Comparison of ENCODE assay signal across 20 cellular contexts in genomic region chr5:51208291-51208690, GRCh38.
DNase-seq lines count a peak whose midpoint lies in the region; ATAC-seq and TF ChIP-seq lines count a peak whose summit lies in the region.
"Had no signal": no experiment of that assay in that cellular context is flagged by ENCODE, and none has a peak within 500 bp of the region (broad histone marks: within the 10 kb centered on the region; RNA-seq: fewer than 3 reads in every experiment).

No MANE protein-coding gene starts in this region.

- CTCF ChIA-PET in SK-N-SH (lab: Yijun Ruan, JAX): interaction anchor here (0.7 kb wide), 1 partner anchor 9 kb away, joined by 3 read pairs; no protein-coding TSS in a partner anchor
- CTCF ChIA-PET in Calu3 (lab: Charles Lee): no interaction called here

- WGBS in SK-N-SH (ENCODE audit: low lambda C conversion rate): 42% methylated on average over 3 of the region's 3 CpGs
- WGBS in smooth muscle cell (ENCODE audit: low lambda C conversion rate): 68% methylated on average over 3 of the region's 3 CpGs

- no peak overlapping the region for H3K4me3 ChIP-seq in SK-N-SH (ENCODE audit: low read depth in 2 of 2, low read length in 1 of 2)
- H3K4me3 ChIP-seq in smooth muscle cell: no peak overlapping the region
- H3K4me3 ChIP-seq: BLaER1 treated with 17β-estradiol and CSF1 and Interleukin-3, amounts not matched to agents 10 nM and 100 nM; HAP-1 had no signal

- H3K36me3 ChIP-seq in SK-N-SH (replicated peaks in 1 of 2; ENCODE audit: control insufficient read depth in 1 of 2, insufficient read depth in 2 of 2, low read length in 1 of 2) (no peaks in the 10 kb centered on the region), smooth muscle cell (ENCODE audit: low read depth) (no peaks in the 10 kb centered on the region)
- H3K36me3 ChIP-seq: BE2C; BLaER1 treated with 17β-estradiol and CSF1 and Interleukin-3, amounts not matched to agents 10 nM and 100 nM; HAP-1 had no signal

- no peak for TF ChIP-seq RAD21 in SK-N-SH (IDR thresholded peaks at IDR 0.05; ENCODE audit: low read length)

- H3F3A ChIP-seq in SK-N-SH (replicated peaks; ENCODE audit: insufficient read depth) (no peaks in the 10 kb centered on the region), smooth muscle cell (ENCODE audit: low read depth) (no peaks in the 10 kb centered on the region)

- H3K36me3 Mint-ChIP-seq in Calu3 (ENCODE audit: insufficient read depth, unreplicated experiment): no peaks in the 10 kb centered on the region
- H3K36me3 Mint-ChIP-seq: CD14-positive monocyte had no signal

- no peak for TF ChIP-seq EP300 in SK-N-SH (IDR thresholded peaks at IDR 0.05; ENCODE audit: borderline replicate concordance in 1 of 2, low read depth in 1 of 2, low read length in 1 of 2)

- BruUV-seq in Calu3 (replicated peaks; lab: Mats Ljungman, UMichigan): no TSS peak

- H3K79me2 ChIP-seq in SK-N-SH (ENCODE audit: insufficient read depth) (no peaks in the 10 kb centered on the region), smooth muscle cell (ENCODE audit: low read depth) (no peaks in the 10 kb centered on the region)

- H2AFZ ChIP-seq in SK-N-SH (ENCODE audit: low read depth) (no peak overlapping the region), smooth muscle cell (ENCODE audit: low read depth) (no peak overlapping the region)

- no peak overlapping the region for H3K9ac ChIP-seq in SK-N-SH
- no peak overlapping the region for H3K9ac ChIP-seq in smooth muscle cell (ENCODE audit: low read depth)
- H3K9ac ChIP-seq: BLaER1 treated with 17β-estradiol and CSF1 and Interleukin-3, amounts not matched to agents 10 nM and 100 nM had no signal

- no peak overlapping the region for H3K4me3 Mint-ChIP-seq in Calu3 (ENCODE audit: low read depth, unreplicated experiment)
- H3K4me3 Mint-ChIP-seq: CD14-positive monocyte; CD4-positive, alpha-beta T cell; HFFc6 had no signal

- no peaks in the 10 kb centered on the region for H3K9me3 Mint-ChIP-seq in Calu3 (ENCODE audit: low read depth, unreplicated experiment)

- H3K4me1 ChIP-seq in SK-N-SH (ENCODE audit: control insufficient read depth in 1 of 2, insufficient read depth in 2 of 2, low read depth in 1 of 2, low read length in 1 of 2) (no peaks in the 10 kb centered on the region), smooth muscle cell (ENCODE audit: low read depth) (no peaks in the 10 kb centered on the region)
- H3K4me1 ChIP-seq: BE2C, HAP-1 had no signal

- H3K4me1 Mint-ChIP-seq in Calu3 (ENCODE audit: low read depth, unreplicated experiment): peaks cover 22% of the 10 kb centered on the region
- H3K4me1 Mint-ChIP-seq: CD14-positive monocyte had no signal

- H3K27me3 ChIP-seq in SK-N-SH (ENCODE audit: insufficient read depth) (no peaks in the 10 kb centered on the region), smooth muscle cell (ENCODE audit: low read depth) (no peaks in the 10 kb centered on the region)
- H3K27me3 ChIP-seq: BE2C; BLaER1 treated with 17β-estradiol and CSF1 and Interleukin-3, amounts not matched to agents 10 nM and 100 nM had no signal

- ATAC-seq in SK-N-SH treated with all-trans-retinoic acid at 6 μM for 48 hours (no peak), GM19452 (IDR thresholded peaks at IDR 0.05; ENCODE audit: unreplicated experiment) (no peak)

- H3K4me2 ChIP-seq in SK-N-SH (no peak overlapping the region), smooth muscle cell (no peak overlapping the region)
- H3K4me2 ChIP-seq: BLaER1 treated with 17β-estradiol and CSF1 and Interleukin-3, amounts not matched to agents 10 nM and 100 nM had no signal

- H3K27ac ChIP-seq in SK-N-SH (ENCODE audit: low read depth in 2 of 2, low read length in 1 of 2) (no peak overlapping the region), smooth muscle cell (ENCODE audit: low read depth) (no peak overlapping the region)
- H3K27ac ChIP-seq: 22Rv1; BLaER1 treated with 17β-estradiol and CSF1 and Interleukin-3, amounts not matched to agents 10 nM and 100 nM had no signal

- no peaks in the 10 kb centered on the region for H3K9me2 ChIP-seq in SK-N-SH

- TF ChIP-seq CTCF in SK-N-SH (IDR thresholded peaks at IDR 0.05): no peak
- TF ChIP-seq CTCF in Calu3 (IDR thresholded peaks at IDR 0.05; ENCODE audit: unreplicated experiment): no peak
- no peak for TF ChIP-seq CTCF in smooth muscle cell (IDR thresholded peaks at IDR 0.05; ENCODE audit: borderline replicate concordance, insufficient read depth, poor library complexity, severe bottlenecking)

- DNase-seq in SK-N-SH: no peak
- DNase-seq in Calu3: peak; percentile 2
- DNase-seq in glomerular visceral epithelial cell (ENCODE audit: extremely low spot score): peak; percentile 53
- DNase-seq in renal cortical epithelial cell (ENCODE audit: low read depth): peak; percentile 0
- no peak for DNase-seq in smooth muscle cell (lab: John Stamatoyannopoulos, UW; ENCODE audit: unreplicated experiment)
- DNase-seq in RPMI8226: no peak
- DNase-seq: BE2C; CD4-positive, alpha-beta T cell; COR-L47; DMS53; DMS79 treated with DMSO at 0.1 percent for 48 hours; GF-D8; GOT3; HFFc6 had no signal

- H3K9me3 ChIP-seq in SK-N-SH (no peaks in the 10 kb centered on the region), smooth muscle cell (replicated peaks; ENCODE audit: low read depth) (no peaks in the 10 kb centered on the region)
- H3K9me3 ChIP-seq: BE2C, HAP-1 had no signal

- POLR2A ChIA-PET in SK-N-SH (lab: Yijun Ruan, JAX): no interaction called here

- intact Hi-C loops in Calu3 (cut with micrococcal nuclease; ENCODE audit: unreplicated experiment): no loop called here

- H4K20me1 ChIP-seq in SK-N-SH (ENCODE audit: insufficient read depth) (no peaks in the 10 kb centered on the region), smooth muscle cell (ENCODE audit: low read depth) (no peaks in the 10 kb centered on the region)
- H4K20me1 ChIP-seq: BLaER1 treated with 17β-estradiol and CSF1 and Interleukin-3, amounts not matched to agents 10 nM and 100 nM had no signal

- no peaks in the 10 kb centered on the region for H3K27me3 Mint-ChIP-seq in Calu3 (ENCODE audit: unreplicated experiment)
- H3K27me3 Mint-ChIP-seq: CD4-positive, alpha-beta T cell had no signal

- H3K27ac Mint-ChIP-seq in Calu3 (ENCODE audit: unreplicated experiment): no peak overlapping the region
- H3K27ac Mint-ChIP-seq: CD14-positive monocyte; CD4-positive, alpha-beta T cell; HFFc6 had no signal

TF ChIP-seq in SK-N-SH treated with all-trans-retinoic acid at 6 μM for 48 hours, 23 proteins besides CTCF, POLR2A, EP300 and RAD21:
- TF ChIP-seq SNAI2 (CRISPR knock-in tag; IDR thresholded peaks at IDR 0.05) (no peak), ZFP3 (CRISPR knock-in tag; IDR thresholded peaks at IDR 0.05) (0 out of 2 replicates have a peak, but pooled peaks have one; percentile 21)

TF ChIP-seq in SK-N-SH, 30 proteins besides CTCF, POLR2A, EP300 and RAD21:
- TF ChIP-seq, protein P1, sequence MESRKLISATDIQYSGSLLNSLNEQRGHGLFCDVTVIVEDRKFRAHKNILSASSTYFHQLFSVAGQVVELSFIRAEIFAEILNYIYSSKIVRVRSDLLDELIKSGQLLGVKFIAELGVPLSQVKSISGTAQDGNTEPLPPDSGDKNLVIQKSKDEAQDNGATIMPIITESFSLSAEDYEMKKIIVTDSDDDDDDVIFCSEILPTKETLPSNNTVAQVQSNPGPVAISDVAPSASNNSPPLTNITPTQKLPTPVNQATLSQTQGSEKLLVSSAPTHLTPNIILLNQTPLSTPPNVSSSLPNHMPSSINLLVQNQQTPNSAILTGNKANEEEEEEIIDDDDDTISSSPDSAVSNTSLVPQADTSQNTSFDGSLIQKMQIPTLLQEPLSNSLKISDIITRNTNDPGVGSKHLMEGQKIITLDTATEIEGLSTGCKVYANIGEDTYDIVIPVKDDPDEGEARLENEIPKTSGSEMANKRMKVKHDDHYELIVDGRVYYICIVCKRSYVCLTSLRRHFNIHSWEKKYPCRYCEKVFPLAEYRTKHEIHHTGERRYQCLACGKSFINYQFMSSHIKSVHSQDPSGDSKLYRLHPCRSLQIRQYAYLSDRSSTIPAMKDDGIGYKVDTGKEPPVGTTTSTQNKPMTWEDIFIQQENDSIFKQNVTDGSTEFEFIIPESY (IDR thresholded peaks at IDR 0.05; ENCODE audit: borderline replicate concordance, low read depth): no peak
- TF ChIP-seq POLR2AphosphoS5 (IDR thresholded peaks at IDR 0.05; ENCODE audit: low read depth, low read length): no peak
- no peak for TF ChIP-seq SIN3A (IDR thresholded peaks at IDR 0.05; ENCODE audit: borderline replicate concordance, low read depth, low read length)
- TF ChIP-seq, protein P2, sequence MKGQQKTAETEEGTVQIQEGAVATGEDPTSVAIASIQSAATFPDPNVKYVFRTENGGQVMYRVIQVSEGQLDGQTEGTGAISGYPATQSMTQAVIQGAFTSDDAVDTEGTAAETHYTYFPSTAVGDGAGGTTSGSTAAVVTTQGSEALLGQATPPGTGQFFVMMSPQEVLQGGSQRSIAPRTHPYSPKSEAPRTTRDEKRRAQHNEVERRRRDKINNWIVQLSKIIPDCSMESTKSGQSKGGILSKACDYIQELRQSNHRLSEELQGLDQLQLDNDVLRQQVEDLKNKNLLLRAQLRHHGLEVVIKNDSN (IDR thresholded peaks at IDR 0.05; ENCODE audit: borderline replicate concordance, low read depth): no peak
- no peak for TF ChIP-seq RFX5 (IDR thresholded peaks at IDR 0.05; ENCODE audit: low read length)
- TF ChIP-seq RCOR1 (IDR thresholded peaks at IDR 0.05; ENCODE audit: low read length): no peak
- no peak for TF ChIP-seq MXI1 (IDR thresholded peaks at IDR 0.05; ENCODE audit: low read depth, low read length)
- no peak for TF ChIP-seq TAF1 (IDR thresholded peaks at IDR 0.05; ENCODE audit: borderline replicate concordance, low read depth, low read length)
- no peak for TF ChIP-seq FOXJ3 (CRISPR knock-in tag; IDR thresholded peaks at IDR 0.05)
- TF ChIP-seq IRF3 (IDR thresholded peaks at IDR 0.05; ENCODE audit: low read depth, low read length): no peak
- no peak for TF ChIP-seq ELF1 (IDR thresholded peaks at IDR 0.05)

Comparison
In these comparisons a context has a peak if more than half of its experiments do, and no peak if none do; other contexts are left out.
1. DNase-seq: peak in Calu3 (single experiment), glomerular visceral epithelial cell (single experiment) and renal cortical epithelial cell (single experiment); none in SK-N-SH (single experiment), smooth muscle cell (single experiment) and RPMI8226 (single experiment).